In the genomic region with DNA sequence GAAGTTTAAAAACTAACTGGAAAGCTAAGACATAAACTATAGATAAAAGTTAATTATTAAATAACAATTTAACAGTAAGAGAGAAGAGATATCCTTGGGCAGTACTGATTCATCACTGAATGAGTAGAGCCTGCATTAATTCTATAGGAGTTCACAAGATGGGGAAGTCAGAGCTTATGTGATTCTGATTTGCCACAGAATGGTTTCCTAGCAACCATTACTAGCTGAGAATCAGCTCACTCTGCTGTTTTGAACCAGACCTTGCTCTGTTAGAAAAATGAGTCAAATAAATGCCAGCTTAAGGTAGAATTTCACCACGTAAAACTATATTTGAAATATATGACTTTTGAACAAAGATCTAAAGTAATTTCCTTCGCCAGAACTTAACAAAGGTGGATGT, we compare ENCODE assay signal across 12 cellular contexts.
A peak's percentile ranks its signal among the peaks of the same experiment; 100 is the strongest.
DNase-seq lines count a peak whose midpoint lies in the region; ATAC-seq and TF ChIP-seq lines count a peak whose summit lies in the region.
"Had no signal": no experiment of that assay in that cellular context is flagged by ENCODE, and none has a peak within 500 bp of the region (broad histone marks: within the 10 kb centered on the region; RNA-seq: fewer than 3 reads in every experiment).

No MANE protein-coding gene starts in this region.

- H2AFZ ChIP-seq in SK-N-SH (ENCODE audit: low read depth) (no peak overlapping the region), neural progenitor cell (replicated peaks) (no peak overlapping the region)

- H3K79me2 ChIP-seq in SK-N-SH (ENCODE audit: insufficient read depth) (no peaks in the 10 kb centered on the region), neural progenitor cell (ENCODE audit: low read depth) (no peaks in the 10 kb centered on the region)

- H3K9me2 ChIP-seq in SK-N-SH = no peaks in the 10 kb centered on the region

- H3K4me1 Mint-ChIP-seq in IgD-negative memory B cell (peaks cover 13 to 25% (median 17%) of the 10 kb centered on the region in 3 donors), neural progenitor cell (peaks cover 69% of the 10 kb centered on the region), chondrocyte (ENCODE audit: low read depth) (no peaks in the 10 kb centered on the region)
- peaks cover 63% of the 10 kb centered on the region for H3K4me1 Mint-ChIP-seq in activated CD4-positive, alpha-beta memory T cell treated with anti-CD3 and anti-CD28 coated beads for 36 hours (ENCODE audit: low read depth)

- H3K9me3 Mint-ChIP-seq in IgD-negative memory B cell (peaks cover 0 to 2% (median 0%) of the 10 kb centered on the region in 3 donors), neural progenitor cell (peaks cover 10% of the 10 kb centered on the region), chondrocyte (ENCODE audit: low read depth) (peaks cover 3% of the 10 kb centered on the region)
- peaks cover 7% of the 10 kb centered on the region for H3K9me3 Mint-ChIP-seq in activated CD4-positive, alpha-beta memory T cell treated with anti-CD3 and anti-CD28 coated beads for 36 hours

- CTCF ChIA-PET in SK-N-SH (lab: Yijun Ruan, JAX) = interaction anchor here (3.2 kb wide), 1 partner anchor 22 kb away, joined by 20 read pairs; no protein-coding TSS in a partner anchor
- CTCF ChIA-PET in activated CD4-positive, alpha-beta memory T cell treated with anti-CD3 and anti-CD28 coated beads for 36 hours (lab: Charles Lee) = interaction anchor here (1.0 to 3.8 kb wide), 7 partner anchors 22 to 683 kb away, joined by 4 to 20 read pairs (median 5); no protein-coding TSS in a partner anchor

- TF ChIP-seq EP300 in SK-N-SH (IDR thresholded peaks at IDR 0.05; ENCODE audit: borderline replicate concordance in 1 of 2, low read depth in 1 of 2, low read length in 1 of 2) = no peak

- no peaks in the 10 kb centered on the region for H4K20me1 ChIP-seq in SK-N-SH (ENCODE audit: insufficient read depth)
- H4K20me1 ChIP-seq in neural progenitor cell (ENCODE audit: low read depth) = no peaks in the 10 kb centered on the region

- peaks cover 2% of the 10 kb centered on the region for H3K36me3 Mint-ChIP-seq in IgD-negative memory B cell
- no peaks in the 10 kb centered on the region for H3K36me3 Mint-ChIP-seq in activated CD4-positive, alpha-beta memory T cell treated with anti-CD3 and anti-CD28 coated beads for 36 hours
- peaks cover 3% of the 10 kb centered on the region for H3K36me3 Mint-ChIP-seq in neural progenitor cell
- no peaks in the 10 kb centered on the region for H3K36me3 Mint-ChIP-seq in chondrocyte (ENCODE audit: low read depth)

- DNase-seq in SK-N-SH = peak; percentile 21
- no peak for DNase-seq in activated CD4-positive, alpha-beta memory T cell treated with anti-CD3 and anti-CD28 coated beads for 36 hours
- no peak for DNase-seq in neural progenitor cell (ENCODE audit: low spot score)
- DNase-seq in chondrocyte (ENCODE audit: low spot score) = no peak
- no peak for DNase-seq in stimulated activated CD4-positive, alpha-beta T cell treated with anti-CD3 and anti-CD28 coated beads, Interleukin-1b, Interleukin-23, amount 100 ng/mL, for 48 hours
- DNase-seq in COLO668 (lab: John Stamatoyannopoulos, UW; ENCODE audit: unreplicated experiment) = no peak
- DNase-seq: AML-193, IMR-90, midbrain had no signal

- no peaks in the 10 kb centered on the region for H3K27me3 ChIP-seq in SK-N-SH (ENCODE audit: insufficient read depth)
- H3K27me3 ChIP-seq in neural progenitor cell = peaks cover 16% of the 10 kb centered on the region

- H3K4me3 ChIP-seq in SK-N-SH (ENCODE audit: low read depth in 2 of 2, low read length in 1 of 2) (no peak overlapping the region), neural progenitor cell (no peak overlapping the region)
- H3K4me3 ChIP-seq: skin epidermis had no signal

- no peaks in the 10 kb centered on the region for H3K9me3 ChIP-seq in SK-N-SH
- H3K9me3 ChIP-seq in neural progenitor cell (ENCODE audit: low read depth) = no peaks in the 10 kb centered on the region

- H3K27ac ChIP-seq in SK-N-SH (ENCODE audit: low read depth in 2 of 2, low read length in 1 of 2) = no peak overlapping the region
- no peak overlapping the region for H3K27ac ChIP-seq in neural progenitor cell

- WGBS in SK-N-SH (ENCODE audit: low lambda C conversion rate) = 44% methylated on average over 2 of the region's 2 CpGs

- no peak for TF ChIP-seq CTCF in SK-N-SH (IDR thresholded peaks at IDR 0.05)
- no peak for TF ChIP-seq CTCF in neural progenitor cell (IDR thresholded peaks at IDR 0.05)
- no peak for TF ChIP-seq CTCF in chondrocyte (IDR thresholded peaks at IDR 0.05)

- ATAC-seq in SK-N-SH treated with all-trans-retinoic acid at 6 μM for 48 hours = no peak

- intact Hi-C loops in activated CD4-positive, alpha-beta memory T cell treated with anti-CD3 and anti-CD28 coated beads for 36 hours (cut with micrococcal nuclease) = loop anchor here (2.0 to 10.0 kb wide), 5 partner anchors 142 to 862 kb away; a partner anchor contains a TSS

- H3K9ac ChIP-seq in SK-N-SH = no peak overlapping the region
- no peak overlapping the region for H3K9ac ChIP-seq in neural progenitor cell

- H3K27me3 Mint-ChIP-seq in IgD-negative memory B cell (peaks cover 3% of the 10 kb centered on the region), neural progenitor cell (ENCODE audit: insufficient read depth, low read depth) (peaks cover 14% of the 10 kb centered on the region), chondrocyte (ENCODE audit: low read depth) (peaks cover 19% of the 10 kb centered on the region)
- H3K27me3 Mint-ChIP-seq in activated CD4-positive, alpha-beta memory T cell treated with anti-CD3 and anti-CD28 coated beads for 36 hours = no peaks in the 10 kb centered on the region

- H3K4me1 ChIP-seq in SK-N-SH (ENCODE audit: control insufficient read depth in 1 of 2, insufficient read depth in 2 of 2, low read depth in 1 of 2, low read length in 1 of 2) (peaks cover 0 to 8% of the 10 kb centered on the region in 2 experiments; a peak in 1 of 4 replicates), neural progenitor cell (peaks cover 41% of the 10 kb centered on the region)

- H3K4me2 ChIP-seq in SK-N-SH (no peak overlapping the region), neural progenitor cell (no peak overlapping the region)

- H3F3A ChIP-seq in SK-N-SH (replicated peaks; ENCODE audit: insufficient read depth) (no peaks in the 10 kb centered on the region), neural progenitor cell (ENCODE audit: low read depth) (peaks cover 22% of the 10 kb centered on the region)

- no peaks in the 10 kb centered on the region for H3K36me3 ChIP-seq in SK-N-SH (replicated peaks in 1 of 2; ENCODE audit: control insufficient read depth in 1 of 2, insufficient read depth in 2 of 2, low read length in 1 of 2)
- no peaks in the 10 kb centered on the region for H3K36me3 ChIP-seq in neural progenitor cell

- H3K4me3 Mint-ChIP-seq in IgD-negative memory B cell (peak overlapping the region in 2 of 4 donors; percentile 73 to 78), neural progenitor cell (no peak overlapping the region), chondrocyte (ENCODE audit: unreplicated experiment) (no peak overlapping the region)
- peak overlapping the region; percentile 5 for H3K4me3 Mint-ChIP-seq in activated CD4-positive, alpha-beta memory T cell treated with anti-CD3 and anti-CD28 coated beads for 36 hours

- POLR2A ChIA-PET in SK-N-SH (lab: Yijun Ruan, JAX) = no interaction called here
- POLR2A ChIA-PET in activated CD4-positive, alpha-beta memory T cell treated with anti-CD3 and anti-CD28 coated beads for 36 hours (lab: Charles Lee) = interaction anchor here (0.7 to 1.5 kb wide), 6 partner anchors 31 to 435 kb away, joined by 3 to 8 read pairs (median 4); no protein-coding TSS in a partner anchor

- H3K27ac Mint-ChIP-seq in IgD-negative memory B cell = peak overlapping the region; percentile 21 to 76 (median 56)
- H3K27ac Mint-ChIP-seq in activated CD4-positive, alpha-beta memory T cell treated with anti-CD3 and anti-CD28 coated beads for 36 hours = peak overlapping the region; percentile 79
- peak overlapping the region; percentile 67 for H3K27ac Mint-ChIP-seq in neural progenitor cell
- H3K27ac Mint-ChIP-seq in chondrocyte (ENCODE audit: unreplicated experiment) = no peak overlapping the region

- TF ChIP-seq RAD21 in SK-N-SH (IDR thresholded peaks at IDR 0.05; ENCODE audit: low read length) = no peak

TF ChIP-seq in SK-N-SH, 30 proteins besides CTCF, POLR2A, EP300 and RAD21:
- TF ChIP-seq FOXM1 (IDR thresholded peaks at IDR 0.05; ENCODE audit: low read depth) (no peak), JUND (IDR thresholded peaks at IDR 0.05) (no peak), CHD2 (IDR thresholded peaks at IDR 0.05; ENCODE audit: low read length, partially characterized antibody) (no peak), ELF1 (IDR thresholded peaks at IDR 0.05) (no peak)
- TF ChIP-seq, protein P1, sequence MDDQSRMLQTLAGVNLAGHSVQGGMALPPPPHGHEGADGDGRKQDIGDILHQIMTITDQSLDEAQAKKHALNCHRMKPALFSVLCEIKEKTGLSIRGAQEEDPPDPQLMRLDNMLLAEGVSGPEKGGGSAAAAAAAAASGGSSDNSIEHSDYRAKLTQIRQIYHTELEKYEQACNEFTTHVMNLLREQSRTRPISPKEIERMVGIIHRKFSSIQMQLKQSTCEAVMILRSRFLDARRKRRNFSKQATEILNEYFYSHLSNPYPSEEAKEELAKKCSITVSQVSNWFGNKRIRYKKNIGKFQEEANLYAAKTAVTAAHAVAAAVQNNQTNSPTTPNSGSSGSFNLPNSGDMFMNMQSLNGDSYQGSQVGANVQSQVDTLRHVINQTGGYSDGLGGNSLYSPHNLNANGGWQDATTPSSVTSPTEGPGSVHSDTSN (IDR thresholded peaks at IDR 0.05) = no peak

TF ChIP-seq in SK-N-SH treated with all-trans-retinoic acid at 6 μM for 48 hours, 23 proteins besides CTCF, POLR2A, EP300 and RAD21:
- TF ChIP-seq, protein P2, sequence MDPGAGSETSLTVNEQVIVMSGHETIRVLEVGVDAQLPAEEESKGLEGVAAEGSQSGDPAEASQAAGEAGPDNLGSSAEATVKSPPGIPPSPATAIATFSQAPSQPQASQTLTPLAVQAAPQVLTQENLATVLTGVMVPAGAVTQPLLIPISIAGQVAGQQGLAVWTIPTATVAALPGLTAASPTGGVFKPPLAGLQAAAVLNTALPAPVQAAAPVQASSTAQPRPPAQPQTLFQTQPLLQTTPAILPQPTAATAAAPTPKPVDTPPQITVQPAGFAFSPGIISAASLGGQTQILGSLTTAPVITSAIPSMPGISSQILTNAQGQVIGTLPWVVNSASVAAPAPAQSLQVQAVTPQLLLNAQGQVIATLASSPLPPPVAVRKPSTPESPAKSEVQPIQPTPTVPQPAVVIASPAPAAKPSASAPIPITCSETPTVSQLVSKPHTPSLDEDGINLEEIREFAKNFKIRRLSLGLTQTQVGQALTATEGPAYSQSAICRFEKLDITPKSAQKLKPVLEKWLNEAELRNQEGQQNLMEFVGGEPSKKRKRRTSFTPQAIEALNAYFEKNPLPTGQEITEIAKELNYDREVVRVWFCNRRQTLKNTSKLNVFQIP (CRISPR knock-in tag; IDR thresholded peaks at IDR 0.05; ENCODE audit: borderline replicate concordance, low read depth) = no peak
- no peak for TF ChIP-seq TOX (CRISPR knock-in tag; IDR thresholded peaks at IDR 0.05; ENCODE audit: borderline replicate concordance)
- no peak for TF ChIP-seq ISL1 (CRISPR knock-in tag; IDR thresholded peaks at IDR 0.05)
- TF ChIP-seq ARNTL (CRISPR knock-in tag; IDR thresholded peaks at IDR 0.05; ENCODE audit: borderline replicate concordance, low read depth) = no peak
